Comparison of ENCODE assay signal across 8 cellular contexts in genomic region chr9:127835930-127836586, GRCh38. TPM values are rescaled to one million over a fixed set of nuclear protein-coding genes. Genes with fewer than 3 reads are reported as not detected.
DNase-seq lines count a peak whose midpoint lies in the region; ATAC-seq and TF ChIP-seq lines count a peak whose summit lies in the region.

No MANE protein-coding gene starts in this region.

- H4K91ac ChIP-seq in H9 (ENCODE audit: insufficient read length, low read depth, low read length) = no peak overlapping the region

- peaks cover 38 to 100% (median 98%) of the 10 kb centered on the region in 9 donors for H3K4me1 ChIP-seq in heart right ventricle
- no peaks in the 10 kb centered on the region; the same call in 1 of the 2 replicates for H3K4me1 ChIP-seq in H9 (ENCODE audit: insufficient read depth, low read length)

- no peak overlapping the region for H4K5ac ChIP-seq in H9 (ENCODE audit: insufficient read length, low read depth, low read length)

- ATAC-seq in heart right ventricle (peak in 7 of 8 donors; percentile 6 to 43 (median 26)), GM18498 (IDR thresholded peaks at IDR 0.05; ENCODE audit: unreplicated experiment) (no peak)

- H3K27me3 Mint-ChIP-seq in H9 (ENCODE audit: low read depth) = no peaks in the 10 kb centered on the region

- no peaks in the 10 kb centered on the region for H3K27me3 ChIP-seq in heart right ventricle
- no peaks in the 10 kb centered on the region for H3K27me3 ChIP-seq in H9 (ENCODE audit: insufficient read depth, low read length)

- intact Hi-C loops in heart right ventricle (cut with DNase I) = no loop called here

- no peak overlapping the region for H2BK20ac ChIP-seq in H9 (ENCODE audit: low read depth, low read length, poor library complexity, severe bottlenecking)

- no peak overlapping the region for H3K18ac ChIP-seq in H9 (ENCODE audit: insufficient read length, low read depth, low read length)

- no peak overlapping the region for H3T11ph ChIP-seq in H9 (ENCODE audit: low read length)

- H3K9me3 ChIP-seq in heart right ventricle = no peaks in the 10 kb centered on the region
- H3K9me3 ChIP-seq in H9 (ENCODE audit: control insufficient read depth, low read depth, low read length) = no peaks in the 10 kb centered on the region

- no peaks in the 10 kb centered on the region for H3K79me1 ChIP-seq in H9 (ENCODE audit: insufficient read depth, low read depth, low read length, poor library complexity, severe bottlenecking)

- no peak overlapping the region for H2BK12ac ChIP-seq in H9 (ENCODE audit: insufficient read length, low read depth, low read length)

- no peak overlapping the region for H3K4ac ChIP-seq in H9 (ENCODE audit: low read depth, low read length)

- no peak overlapping the region for H3K9ac ChIP-seq in H9 (ENCODE audit: extremely low read depth, insufficient read length, low read length)

- peak overlapping the region in 1 of 3 experiments; percentile 15; a peak in 1 of 7 replicates for H3K27ac Mint-ChIP-seq in H9

- no peak overlapping the region for H2AFZ ChIP-seq in H9 (ENCODE audit: low read length)

- no peak overlapping the region for H3K56ac ChIP-seq in H9 (ENCODE audit: insufficient read length, low read depth, low read length)

- no peaks in the 10 kb centered on the region for H3K23me2 ChIP-seq in H9 (ENCODE audit: insufficient read length, low read depth, low read length, poor library complexity, severe bottlenecking)

- WGBS in heart right ventricle, 2 donors = 25 to 32% methylated on average over 19 of the region's 19 CpGs
- WGBS in H9 (ENCODE audit: extremely low coverage, insufficient read length, low lambda C conversion rate) = no CpG with 5 or more reads among the region's 19 CpGs

- H4K8ac ChIP-seq in H9 (replicated peaks; ENCODE audit: insufficient read length, low read depth, low read length) = no peak overlapping the region

- peaks cover 0 to 14% of the 10 kb centered on the region in 2 experiments; a peak in 1 of 4 replicates for H3K4me1 Mint-ChIP-seq in H9

- no peak for TF ChIP-seq CTCF in heart right ventricle (IDR thresholded peaks at IDR 0.05)
- no peak for TF ChIP-seq CTCF in H9 (conservative IDR thresholded peaks at IDR 0.05)

- H3K4me3 ChIP-seq in heart right ventricle = peak overlapping the region in 6 of 10 donors; percentile 7 to 24 (median 16)
- H3K4me3 ChIP-seq in skin epidermis = no peak overlapping the region

- no peak overlapping the region for H2AK5ac ChIP-seq in H9 (ENCODE audit: insufficient read length, low read length)

- H2BK120ac ChIP-seq in H9 (ENCODE audit: low read depth, low read length, poor library complexity, severe bottlenecking) = no peak overlapping the region

- no peaks in the 10 kb centered on the region for H4K20me1 ChIP-seq in H9 (ENCODE audit: control insufficient read depth, insufficient read depth, insufficient read length)

- no peak overlapping the region for H2BK5ac ChIP-seq in H9 (ENCODE audit: insufficient read length, low read length)

- H3K36me3 Mint-ChIP-seq in H9 (ENCODE audit: insufficient read depth in 1 of 3, low read depth in 3 of 3) = no peaks in the 10 kb centered on the region

- H3K4me2 ChIP-seq in H9 (ENCODE audit: insufficient read depth, insufficient read length, low read length) = no peak overlapping the region

- H3K27ac ChIP-seq in heart right ventricle = peak overlapping the region; percentile 61 to 99 (median 88)
- H3K27ac ChIP-seq in skin epidermis = peak overlapping the region in 20 of 21 experiments; percentile 49 to 92 (median 86)
- no peak overlapping the region for H3K27ac ChIP-seq in H9 (ENCODE audit: insufficient read length, low read depth, low read length)

- no peaks in the 10 kb centered on the region for H3K9me3 Mint-ChIP-seq in H9

- DNase-seq in GM04504 (ENCODE audit: low read depth) (peak; percentile 62), UCSD-AML1 (lab: John Stamatoyannopoulos, UW; ENCODE audit: unreplicated experiment) (peak; percentile 46), heart right ventricle (peak; percentile 55 to 61), NCI-H1105 (lab: John Stamatoyannopoulos, UW) (no peak), islet precursor cell (no peak), H9 (no peak)

- H2BK15ac ChIP-seq in H9 (ENCODE audit: low read depth, low read length) = no peak overlapping the region

- no peak overlapping the region; the same call in 1 of the 2 replicates for H3K14ac ChIP-seq in H9 (ENCODE audit: insufficient read depth, low read length)

- H3K4me3 Mint-ChIP-seq in H9 = no peak overlapping the region

- H3K23ac ChIP-seq in H9 (ENCODE audit: insufficient read length, low read depth, low read length) = no peak overlapping the region

- H3K36me3 ChIP-seq in heart right ventricle = peaks cover 0 to 82% (median under 1%) of the 10 kb centered on the region in 9 donors

- no peaks in the 10 kb centered on the region for H3K79me2 ChIP-seq in H9 (ENCODE audit: insufficient read depth, low read length)

RNA-seq across cellular contexts. Expression of gene ENG, which starts 18.4 kb away (rescaled TPM):
- total RNA-seq in heart right ventricle (100 to 1,000 TPM in 8 of 10 donors, 10 to 100 TPM in 2; 76.8 to 263 (median 137) TPM), H9 (2021) (1.8 and 2.1 TPM in 2 replicates)
- 100 to 1,000 TPM; 199 to 310 TPM for polyA plus RNA-seq in heart right ventricle

RNA-seq across cellular contexts. Expression of gene FPGS, which starts 33.4 kb away (rescaled TPM):
- total RNA-seq in heart right ventricle (10 to 100 TPM; 40.2 to 58.5 (median 46.5) TPM), H9 (2021) (68.4 TPM in 2 replicates)
- polyA plus RNA-seq in heart right ventricle = 10 to 100 TPM; 40.7 to 45.5 TPM

RNA-seq across cellular contexts. Expression of gene AK1, which starts 41.4 kb away (rescaled TPM):
- total RNA-seq in heart right ventricle = 100 to 1,000 TPM; 553 to 918 (median 731) TPM
- 1,000 to 10,000 TPM in 1 of 2 donors, 100 to 1,000 TPM in 1; 500 to 1,050 TPM for polyA plus RNA-seq in heart right ventricle
- total RNA-seq in H9 (2021) = 31.6 and 41.9 TPM in 2 replicates

RNA-seq across cellular contexts. Expression of gene CDK9, which starts 50.2 kb away (rescaled TPM):
- total RNA-seq in heart right ventricle (10 to 100 TPM; 30.9 to 59.0 (median 44.1) TPM), H9 (2021) (85.7 and 87.8 TPM in 2 replicates)
- 10 to 100 TPM; 32.5 to 47.7 TPM for polyA plus RNA-seq in heart right ventricle

RNA-seq across cellular contexts. Expression of gene SH2D3C, which starts 57.6 kb away (rescaled TPM):
- total RNA-seq in heart right ventricle (10 to 100 TPM; 10.9 to 26.0 (median 17.7) TPM), H9 (2021) (1.3 and 1.7 TPM in 2 replicates)
- polyA plus RNA-seq in heart right ventricle = 10 to 100 TPM; 30.1 to 36.7 TPM

Comparison
In these comparisons a context has a peak if more than half of its experiments do, and no peak if none do; other contexts are left out.
1. DNase-seq: peak in GM04504 (single experiment), UCSD-AML1 (single experiment) and heart right ventricle (2 of 2); none in NCI-H1105 (single experiment), islet precursor cell (single experiment) and H9 (single experiment).
2. H3K4me3 ChIP-seq: peak in heart right ventricle (6 of 10); none in skin epidermis (0 of 7).
3. RNA of gene ENG, which starts 18.4 kb away (total RNA-seq): 76.8 to 263 TPM in heart right ventricle; 1.8 to 2.1 TPM in H9; every median in the first group is over 10 times any median in the second.
4. RNA of gene AK1, which starts 41.4 kb away (total RNA-seq): 553 to 918 TPM in heart right ventricle; 31.6 to 41.9 TPM in H9; every median in the first group is over 10 times any median in the second.